8 cellular contexts compared by ENCODE assay signal in genomic region chr5:88660947-88661869, GRCh38.
A peak's percentile ranks its signal among the peaks of the same experiment; 100 is the strongest.
DNase-seq lines count a peak whose midpoint lies in the region; ATAC-seq and TF ChIP-seq lines count a peak whose summit lies in the region.

No MANE protein-coding gene starts in this region.

- in situ Hi-C loops in SK-MEL-5 (cut with HindIII; ENCODE audit: low pct_unique_long_range_greater_than_20kb, low sequenced_read_pairs) = no loop called here

- H3K36me3 ChIP-seq in mesenchymal stem cell (ENCODE audit: control insufficient read depth in 1 of 2, insufficient read depth in 2 of 2, low read depth in 1 of 2, low read length in 2 of 2) (no peaks in the 10 kb centered on the region), upper lobe of right lung (no peaks in the 10 kb centered on the region)

- peak overlapping the region; percentile 77 for H2AFZ ChIP-seq in mesenchymal stem cell (ENCODE audit: low read depth, low read length)

- no peak overlapping the region for H4K91ac ChIP-seq in mesenchymal stem cell (ENCODE audit: low read length)

- no peak overlapping the region for H2BK120ac ChIP-seq in mesenchymal stem cell (ENCODE audit: low read depth, low read length)

- H3K18ac ChIP-seq in mesenchymal stem cell (ENCODE audit: low read depth in 1 of 2, low read length in 2 of 2) = no peak overlapping the region

- no peak overlapping the region for H3K23ac ChIP-seq in mesenchymal stem cell (ENCODE audit: low read length in 2 of 2)

- CTCF ChIA-PET in AG04449 (lab: Yijun Ruan, JAX) (interaction anchor here (1.5 to 4.2 kb wide), 2 partner anchors 19 to 880 kb away, joined by 4 to 17 read pairs; no protein-coding TSS in a partner anchor), GM10248 (lab: Yijun Ruan, JAX) (interaction anchor here (0.9 to 4.3 kb wide), 6 partner anchors 11 to 35 kb away, joined by 3 to 47 read pairs (median 4); no protein-coding TSS in a partner anchor)

- no peak overlapping the region for H2BK15ac ChIP-seq in mesenchymal stem cell (ENCODE audit: low read depth, poor library complexity, severe bottlenecking)

- no peak overlapping the region for H3K14ac ChIP-seq in mesenchymal stem cell (ENCODE audit: low read length in 2 of 2)

- no peak overlapping the region for H2BK12ac ChIP-seq in mesenchymal stem cell (ENCODE audit: low read length in 2 of 2)

- no peak overlapping the region for H4K8ac ChIP-seq in mesenchymal stem cell (ENCODE audit: low read length)

- no peak overlapping the region for H2BK5ac ChIP-seq in mesenchymal stem cell (ENCODE audit: low read depth, low read length, poor library complexity, severe bottlenecking)

- no peak overlapping the region for H2AK5ac ChIP-seq in mesenchymal stem cell (ENCODE audit: low read length, severe bottlenecking)

- H3K9ac ChIP-seq in mesenchymal stem cell (ENCODE audit: low read length) = peak overlapping the region; percentile 46

- no peak overlapping the region for H3K27ac ChIP-seq in mesenchymal stem cell (ENCODE audit: low read length, poor library complexity, severe bottlenecking)
- H3K27ac ChIP-seq in upper lobe of right lung = no peak overlapping the region

- H3K27me3 ChIP-seq in mesenchymal stem cell (ENCODE audit: control insufficient read depth in 1 of 2, insufficient read depth in 1 of 2, low read length in 2 of 2) = peaks cover 61 to 70% of the 10 kb centered on the region in 2 experiments
- peaks cover 98% of the 10 kb centered on the region for H3K27me3 ChIP-seq in upper lobe of right lung

- no peak overlapping the region for H3K4ac ChIP-seq in mesenchymal stem cell (ENCODE audit: low read depth in 1 of 2, low read length in 2 of 2)

- ATAC-seq in upper lobe of right lung = peak; percentile 71

- TF ChIP-seq CTCF in AG04449 (IDR thresholded peaks at IDR 0.05; ENCODE audit: insufficient read depth, low read length, missing control alignments) (no peak), GM10248 (IDR thresholded peaks at IDR 0.05; ENCODE audit: control extremely low read depth, extremely low read depth, low read depth, missing control alignments) (no peak), HFF-Myc (IDR thresholded peaks at IDR 0.05; ENCODE audit: low read depth, low read length, missing control alignments) (no peak), upper lobe of right lung (IDR thresholded peaks at IDR 0.05) (no peak)

- POLR2A ChIA-PET in AG04449 (lab: Yijun Ruan, JAX) = no interaction called here
- POLR2A ChIA-PET in GM10248 (lab: Yijun Ruan, JAX) = no interaction called here

- no peaks in the 10 kb centered on the region for H3K79me1 ChIP-seq in mesenchymal stem cell (replicated peaks; ENCODE audit: low read length, poor library complexity, severe bottlenecking)

- H3K9me3 ChIP-seq in mesenchymal stem cell (ENCODE audit: control insufficient read depth, low read length) (no peaks in the 10 kb centered on the region), upper lobe of right lung (no peaks in the 10 kb centered on the region)

- H3K4me2 ChIP-seq in mesenchymal stem cell (ENCODE audit: low read length, poor library complexity, severe bottlenecking) = peak overlapping the region; percentile 87

- under 1% methylated on average over 52 of the region's 53 CpGs for WGBS in mesenchymal stem cell

- peak overlapping the region; percentile 56 for H3K4me3 ChIP-seq in AG04449 (ENCODE audit: low read depth, low read length)
- H3K4me3 ChIP-seq in HFF-Myc (replicated peaks; ENCODE audit: low read depth, low read length) = peak overlapping the region; percentile 28
- peak overlapping the region; percentile 51 to 81 for H3K4me3 ChIP-seq in mesenchymal stem cell (ENCODE audit: insufficient read depth in 1 of 2, low read depth in 1 of 2, low read length in 2 of 2)
- peak overlapping the region; percentile 31 for H3K4me3 ChIP-seq in upper lobe of right lung

- intact Hi-C loops in upper lobe of right lung (cut with DNase I) = no loop called here

- H3K4me1 ChIP-seq in mesenchymal stem cell (ENCODE audit: control insufficient read depth, insufficient read depth, low read depth, low read length) (peaks cover 14% of the 10 kb centered on the region), upper lobe of right lung (peaks cover 8% of the 10 kb centered on the region)

- no peak for DNase-seq in AG04449 (ENCODE audit: low read depth, low spot score)
- DNase-seq in GM10248 (ENCODE audit: extremely low spot score) = peak; percentile 83
- DNase-seq in HFF-Myc (ENCODE audit: extremely low read depth, low read depth) = no peak
- peak; percentile 98 for DNase-seq in M059J (ENCODE audit: low read depth)
- DNase-seq in SK-MEL-5 (ENCODE audit: low read depth, low spot score) = peak; percentile 96
- DNase-seq in ecto neural progenitor cell (ENCODE audit: low spot score) = peak; percentile 97
- peak; percentile 58 for DNase-seq in mesenchymal stem cell
- DNase-seq in upper lobe of right lung = peak; percentile 67

Comparison
In these comparisons a context has a peak if more than half of its experiments do, and no peak if none do; other contexts are left out.
1. DNase-seq: peak in GM10248 (single experiment), M059J (single experiment), SK-MEL-5 (single experiment), ecto neural progenitor cell (single experiment), mesenchymal stem cell (single experiment) and upper lobe of right lung (single experiment); none in AG04449 (single experiment) and HFF-Myc (single experiment).
2. Peak in every context shown above with its lines, with median percentiles within 50 percentile points of each other: H3K4me3 ChIP-seq.